ENCODE assay signal across 11 cellular contexts in genomic region chr19:1846517-1847205, GRCh38. TPM values are rescaled to one million over a fixed set of nuclear protein-coding genes. Genes with fewer than 3 reads are reported as not detected.
DNase-seq lines count a peak whose midpoint lies in the region; ATAC-seq and TF ChIP-seq lines count a peak whose summit lies in the region.
"Had no signal": no experiment of that assay in that cellular context is flagged by ENCODE, and none has a peak within 500 bp of the region (broad histone marks: within the 10 kb centered on the region; RNA-seq: fewer than 3 reads in every experiment).

No MANE protein-coding gene starts in this region.

- 68 to 76% (median 73%) methylated on average over 24 to 29 of the region's 29 CpGs for WGBS in heart left ventricle, 4 donors
- 52% methylated on average over 13 of the region's 29 CpGs for WGBS in right lobe of liver (ENCODE audit: insufficient coverage, low coverage, low lambda C conversion rate, missing lambda C conversion rate)

- peak overlapping the region; percentile 95 for H3K4me3 Mint-ChIP-seq in type B pancreatic cell

- no peaks in the 10 kb centered on the region for H3K27me3 Mint-ChIP-seq in type B pancreatic cell

- ATAC-seq in heart left ventricle (no peak), left ventricle myocardium superior (no peak), right lobe of liver (no peak), GM19328 (IDR thresholded peaks at IDR 0.05; ENCODE audit: unreplicated experiment) (no peak), HG03039 (IDR thresholded peaks at IDR 0.05; ENCODE audit: unreplicated experiment) (no peak)

- H3K4me1 ChIP-seq in heart left ventricle = peaks cover 14 to 63% (median 55%) of the 10 kb centered on the region in 12 donors
- H3K4me1 ChIP-seq in ascending aorta = peaks cover 10 to 37% of the 10 kb centered on the region in 2 donors
- H3K4me1 ChIP-seq in right lobe of liver = peaks cover 0 to 28% (median 15%) of the 10 kb centered on the region in 4 donors

- peak overlapping the region in 3 of 12 donors; percentile 97 to 100 (median 100) for H3K27ac ChIP-seq in heart left ventricle
- H3K27ac ChIP-seq in ascending aorta = no peak overlapping the region
- H3K27ac ChIP-seq in right lobe of liver = no peak overlapping the region

- TF ChIP-seq CTCF in heart left ventricle (IDR thresholded peaks at IDR 0.05) (no peak), ascending aorta (IDR thresholded peaks at IDR 0.05) (no peak), right lobe of liver (IDR thresholded peaks at IDR 0.05) (no peak), type B pancreatic cell (conservative IDR thresholded peaks at IDR 0.05) (no peak)

- H3K36me3 ChIP-seq in heart left ventricle (peaks cover 0 to 11% (median 0%) of the 10 kb centered on the region in 9 donors), ascending aorta (peaks cover 3 to 8% of the 10 kb centered on the region in 2 donors), right lobe of liver (no peaks in the 10 kb centered on the region)

- H3K4me1 Mint-ChIP-seq in type B pancreatic cell (ENCODE audit: unreplicated experiment) = peaks cover 16% of the 10 kb centered on the region

- H3K9me3 ChIP-seq in heart left ventricle = no peaks in the 10 kb centered on the region
- H3K9me3 ChIP-seq in ascending aorta = no peaks in the 10 kb centered on the region
- no peaks in the 10 kb centered on the region for H3K9me3 ChIP-seq in right lobe of liver

- H3K27me3 ChIP-seq in heart left ventricle (peaks cover 0 to 1% (median 0%) of the 10 kb centered on the region in 9 donors), ascending aorta (no peaks in the 10 kb centered on the region), right lobe of liver (no peaks in the 10 kb centered on the region)

- no peaks in the 10 kb centered on the region for H3K36me3 Mint-ChIP-seq in type B pancreatic cell

- peak overlapping the region; percentile 91 for H3K27ac Mint-ChIP-seq in type B pancreatic cell

- intact Hi-C loops in heart left ventricle (cut with DNase I) (no loop called here), left ventricle myocardium superior (cut with micrococcal nuclease) (no loop called here), ascending aorta (cut with DNase I) (no loop called here), right lobe of liver (cut with DNase I) (no loop called here)

- no peaks in the 10 kb centered on the region for H3K9me3 Mint-ChIP-seq in type B pancreatic cell

- TF ChIP-seq POLR2A in heart left ventricle (IDR thresholded peaks at IDR 0.05) (no peak), right lobe of liver (IDR thresholded peaks at IDR 0.05) (no peak)

- H3K4me3 ChIP-seq in heart left ventricle (peak overlapping the region in 11 of 12 donors; percentile 70 to 100 (median 96)), ascending aorta (peak overlapping the region; percentile 95 to 100), right lobe of liver (peak overlapping the region; percentile 98 to 100 (median 100))

- DNase-seq in heart left ventricle = no peak
- DNase-seq in left ventricle myocardium superior = no peak
- DNase-seq in ascending aorta (ENCODE audit: low spot score in 2 of 2) = no peak
- peak in 2 of 3 donors; percentile 22 to 56 for DNase-seq in right lobe of liver
- no peak for DNase-seq in type B pancreatic cell (ENCODE audit: extremely low spot score, unreplicated experiment)
- no peak for DNase-seq in glomerular visceral epithelial cell (ENCODE audit: extremely low spot score)
- DNase-seq: DMS153; NCI-H774; stimulated activated CD4-positive, alpha-beta T cell treated with anti-CD3 and anti-CD28 coated beads, Interleukin-4, amount 100 ng/mL, for 24 hours had no signal

RNA-seq across cellular contexts. Expression of gene REXO1, which starts 1.6 kb away (rescaled TPM):
- 10 to 100 TPM; 13.2 to 22.4 (median 16.5) TPM for total RNA-seq in heart left ventricle
- 10 to 100 TPM; 16.3 to 16.4 TPM for polyA plus RNA-seq in heart left ventricle
- total RNA-seq in left ventricle myocardium superior = 16.0 TPM
- total RNA-seq in ascending aorta = 45.1 TPM
- total RNA-seq in right lobe of liver = 10 to 100 TPM in 4 of 6 experiments, 1 to 10 TPM in 2; 8.0 to 17.7 (median 12.6) TPM
- 36.4 and 37.9 TPM in 2 replicates for total RNA-seq in type B pancreatic cell (ENCODE audit: low replicate concordance)

RNA-seq across cellular contexts. Expression of gene KLF16, which starts 16.7 kb away (rescaled TPM):
- total RNA-seq in heart left ventricle (10 to 100 TPM in 4 of 9 donors, 1 to 10 TPM in 5; 2.9 to 19.7 (median 9.2) TPM), left ventricle myocardium superior (9.8 TPM), ascending aorta (15.2 TPM), right lobe of liver (10 to 100 TPM in 5 of 6 experiments, 1 to 10 TPM in 1; 9.9 to 23.6 (median 10.8) TPM), type B pancreatic cell (ENCODE audit: low replicate concordance) (17.9 and 18.1 TPM in 2 replicates)
- polyA plus RNA-seq in heart left ventricle = 10 to 100 TPM in 1 of 2 donors, 1 to 10 TPM in 1; 3.5 to 10.2 TPM

RNA-seq across cellular contexts. Expression of gene ATP8B3, which starts 34.6 kb away (rescaled TPM):
- total RNA-seq in heart left ventricle (1 to 10 TPM in 3 of 9 donors, under 1 TPM in 6; 0.19 to 3.5 (median 0.72) TPM), left ventricle myocardium superior (0.89 TPM), ascending aorta (0.11 TPM), right lobe of liver (1 to 10 TPM in 5 of 6 experiments, under 1 TPM in 1; 0.86 to 5.7 (median 3.1) TPM), type B pancreatic cell (ENCODE audit: low replicate concordance) (0.48 and 1.5 TPM in 2 replicates)
- polyA plus RNA-seq in heart left ventricle = under 1 TPM; 0.42 to 0.78 TPM

RNA-seq across cellular contexts. Expression of gene ABHD17A, which starts 38.6 kb away (rescaled TPM):
- total RNA-seq in heart left ventricle = 100 to 1,000 TPM in 2 of 9 donors, 10 to 100 TPM in 7; 48.5 to 121 (median 52.0) TPM
- 100 to 1,000 TPM in 1 of 2 donors, 10 to 100 TPM in 1; 64.1 to 116 TPM for polyA plus RNA-seq in heart left ventricle
- total RNA-seq in left ventricle myocardium superior = 64.4 TPM
- total RNA-seq in ascending aorta = 278 TPM
- 10 to 100 TPM; 20.4 to 49.5 (median 23.5) TPM for total RNA-seq in right lobe of liver
- total RNA-seq in type B pancreatic cell (ENCODE audit: low replicate concordance) = 60.4 and 62.0 TPM in 2 replicates

RNA-seq across cellular contexts. Expression of gene ADAT3, which starts 58.5 kb away (rescaled TPM):
- total RNA-seq in heart left ventricle (1 to 10 TPM; 1.2 to 5.1 (median 1.9) TPM), left ventricle myocardium superior (2.0 TPM), ascending aorta (18.4 TPM), right lobe of liver (1 to 10 TPM; 1.8 to 5.3 (median 2.7) TPM), type B pancreatic cell (ENCODE audit: low replicate concordance) (12.1 and 13.9 TPM in 2 replicates)
- 1 to 10 TPM; 1.6 to 3.1 TPM for polyA plus RNA-seq in heart left ventricle

Comparison
In these comparisons a context has a peak if more than half of its experiments do, and no peak if none do; other contexts are left out.
1. DNase-seq: peak in right lobe of liver (2 of 3); none in heart left ventricle (0 of 5), left ventricle myocardium superior (single experiment), ascending aorta (0 of 2), type B pancreatic cell (single experiment) and glomerular visceral epithelial cell (single experiment).
2. Peak in every context shown above with its lines, with median percentiles within 50 percentile points of each other: H3K4me3 ChIP-seq.